Comparison of ENCODE assay signal across 11 cellular contexts in the genomic region with DNA sequence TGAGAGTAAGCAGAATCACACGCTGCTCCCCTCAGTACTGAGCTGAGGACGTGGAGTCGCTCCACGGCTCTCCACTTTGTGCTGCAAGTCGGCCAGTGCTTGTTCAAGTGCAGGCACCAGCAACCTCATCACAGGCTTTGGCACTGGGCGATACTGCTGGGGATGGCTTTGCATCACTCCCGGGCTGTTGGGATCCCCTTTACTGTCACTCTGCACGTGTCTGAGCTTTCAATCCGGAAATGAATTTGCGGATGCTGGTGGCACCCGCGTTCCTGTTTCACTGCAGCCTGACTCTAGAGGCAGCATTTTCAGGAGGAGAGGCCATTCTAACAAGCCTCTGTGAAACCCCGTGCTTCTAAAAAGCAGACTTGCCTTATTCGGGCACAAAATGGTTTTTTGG. TPM values are rescaled to one million over a fixed set of nuclear protein-coding genes. Genes with fewer than 3 reads are reported as not detected.
DNase-seq lines count a peak whose midpoint lies in the region; ATAC-seq, FAIRE-seq and TF ChIP-seq lines count a peak whose summit lies in the region.
"Had no signal": no experiment of that assay in that cellular context is flagged by ENCODE, and none has a peak within 500 bp of the region (broad histone marks: within the 10 kb centered on the region; RNA-seq: fewer than 3 reads in every experiment).

No MANE protein-coding gene starts in this region.

- H3K9me3 ChIP-seq in OCI-LY7 (ENCODE audit: low read length): no peaks in the 10 kb centered on the region
- H3K9me3 ChIP-seq: breast epithelium, MG63 had no signal

- H3K9me2 ChIP-seq in OCI-LY7 (ENCODE audit: insufficient read depth, low read length): no peaks in the 10 kb centered on the region

- H3K9me3 Mint-ChIP-seq in chondrocyte (ENCODE audit: low read depth): no peaks in the 10 kb centered on the region

- no peak overlapping the region for H2AFZ ChIP-seq in OCI-LY7 (ENCODE audit: low read length)

- H3K36me3 Mint-ChIP-seq in chondrocyte (ENCODE audit: low read depth): peaks cover 2% of the 10 kb centered on the region

- peaks cover 70% of the 10 kb centered on the region for H3K36me3 ChIP-seq in OCI-LY7 (ENCODE audit: insufficient read depth, low read length)
- H3K36me3 ChIP-seq: breast epithelium had no signal

- H3K79me2 ChIP-seq in OCI-LY7 (ENCODE audit: insufficient read depth, low read depth, low read length): peaks cover 98% of the 10 kb centered on the region

- intact Hi-C loops in OCI-LY7 (cut with micrococcal nuclease; ENCODE audit: unreplicated experiment): loop anchor here (1.0 to 10.0 kb wide), 4 partner anchors 17 to 745 kb away; partner anchors contain the start of genes KANK2 and S1PR2
- intact Hi-C loops in posterior cingulate gyrus (cut with DNase I): no loop called here

- peak; percentile 71 for DNase-seq in GM19239 (ENCODE audit: insufficient read length, low spot score)
- DNase-seq in OCI-LY7 (ENCODE audit: low spot score): peak; percentile 95
- peak; percentile 15 for DNase-seq in dermis blood vessel endothelial cell
- peak in 7 of 10 donors; percentile 24 to 93 (median 54) for DNase-seq in posterior cingulate gyrus
- no peak for DNase-seq in NCI-H526 treated with DMSO at 0.1 percent for 48 hours (lab: John Stamatoyannopoulos, UW)
- DNase-seq in activated CD8-positive, alpha-beta memory T cell treated with anti-CD3 and anti-CD28 coated beads for 24 hours: no peak
- DNase-seq in chondrocyte (ENCODE audit: low spot score): no peak
- DNase-seq: MG63 had no signal

- no peak for ATAC-seq in GM18861 (IDR thresholded peaks at IDR 0.05; ENCODE audit: unreplicated experiment)
- ATAC-seq: right cardiac atrium had no signal

- peaks cover 76% of the 10 kb centered on the region for H3K4me1 ChIP-seq in OCI-LY7 (ENCODE audit: insufficient read depth, low read length, poor library complexity, severe bottlenecking)

- H3K27ac ChIP-seq in OCI-LY7 (ENCODE audit: low read depth, low read length, poor library complexity, severe bottlenecking): peak overlapping the region; percentile 99
- H3K27ac ChIP-seq: breast epithelium had no signal

- peak overlapping the region; percentile 92 for H3K4me2 ChIP-seq in OCI-LY7 (ENCODE audit: low read length)

- CTCF ChIA-PET in OCI-LY7 (lab: Charles Lee; ENCODE audit: unreplicated experiment): interaction anchor here (1.0 kb wide), 2 partner anchors 8 to 37 kb away, joined by 3 read pairs; no protein-coding TSS in a partner anchor

- POLR2A ChIA-PET in OCI-LY7 (lab: Charles Lee): interaction anchor here (0.5 to 4.5 kb wide), 8 partner anchors 9 to 233 kb away, joined by 3 to 43 read pairs (median 6); no protein-coding TSS in a partner anchor

- peaks cover 38% of the 10 kb centered on the region for H4K20me1 ChIP-seq in OCI-LY7 (ENCODE audit: insufficient read depth, low read length)

- H3K27ac Mint-ChIP-seq in chondrocyte (ENCODE audit: unreplicated experiment): no peak overlapping the region

- peak; percentile 87 for FAIRE-seq in GM19239 (lab: Jason Lieb, UNC)

- H3K4me3 Mint-ChIP-seq in chondrocyte (ENCODE audit: unreplicated experiment): no peak overlapping the region

- H3K4me1 Mint-ChIP-seq in chondrocyte (ENCODE audit: low read depth): peaks cover 32% of the 10 kb centered on the region

- no TSS peak for BruUV-seq in OCI-LY7 (replicated peaks; lab: Mats Ljungman, UMichigan)

- peak overlapping the region; percentile 62 for H3K4me3 ChIP-seq in OCI-LY7 (ENCODE audit: low read depth, low read length, poor library complexity, severe bottlenecking)
- H3K4me3 ChIP-seq: breast epithelium, MG63 had no signal

- no peaks in the 10 kb centered on the region for H3K27me3 Mint-ChIP-seq in chondrocyte (ENCODE audit: low read depth)

- TF ChIP-seq CTCF in OCI-LY7 (conservative IDR thresholded peaks at IDR 0.05; ENCODE audit: low read length) (peak; percentile 75), chondrocyte (IDR thresholded peaks at IDR 0.05) (no peak)

RNA-seq across cellular contexts. Expression of gene SMARCA4, which starts 19.1 kb away (rescaled TPM):
- total RNA-seq in OCI-LY7 (2014; rRNA removed; shearing (Covaris generic)): 360 and 409 TPM in 2 replicates
- total RNA-seq in OCI-LY7 (2022) (554 and 581 TPM in 2 replicates), dermis blood vessel endothelial cell (74.2 and 180 TPM in 2 replicates), chondrocyte (107 to 121 TPM (median 115 TPM) in 3 replicates)

RNA-seq across cellular contexts. Expression of gene TIMM29, which starts 51.3 kb away (rescaled TPM):
- total RNA-seq in OCI-LY7 (2014; rRNA removed; shearing (Covaris generic)): 24.1 and 28.3 TPM in 2 replicates
- total RNA-seq in OCI-LY7 (2022): 26.2 and 27.3 TPM in 2 replicates
- total RNA-seq in dermis blood vessel endothelial cell: 38.5 and 39.0 TPM in 2 replicates
- total RNA-seq in chondrocyte: 22.1 to 25.7 TPM (median 24.2 TPM) in 3 replicates

RNA-seq across cellular contexts. Expression of gene YIPF2, which starts 51.5 kb away (rescaled TPM):
- 26.7 and 31.8 TPM in 2 replicates for total RNA-seq in OCI-LY7 (2014; rRNA removed; shearing (Covaris generic))
- total RNA-seq in OCI-LY7 (2022): 27.5 and 31.5 TPM in 2 replicates
- total RNA-seq in dermis blood vessel endothelial cell: 67.1 and 106 TPM in 2 replicates
- 74.5 to 88.2 TPM (median 76.1 TPM) in 3 replicates for total RNA-seq in chondrocyte

Comparison
In these comparisons a context has a peak if more than half of its experiments do, and no peak if none do; other contexts are left out.
1. DNase-seq: peak in GM19239 (single experiment), OCI-LY7 (single experiment), dermis blood vessel endothelial cell (single experiment) and posterior cingulate gyrus (7 of 10); none in NCI-H526 treated with DMSO at 0.1 percent for 48 hours (single experiment), activated CD8-positive, alpha-beta memory T cell treated with anti-CD3 and anti-CD28 coated beads for 24 hours (single experiment) and chondrocyte (single experiment).